ENCODE assay signal across 24 cellular contexts in the genomic region with DNA sequence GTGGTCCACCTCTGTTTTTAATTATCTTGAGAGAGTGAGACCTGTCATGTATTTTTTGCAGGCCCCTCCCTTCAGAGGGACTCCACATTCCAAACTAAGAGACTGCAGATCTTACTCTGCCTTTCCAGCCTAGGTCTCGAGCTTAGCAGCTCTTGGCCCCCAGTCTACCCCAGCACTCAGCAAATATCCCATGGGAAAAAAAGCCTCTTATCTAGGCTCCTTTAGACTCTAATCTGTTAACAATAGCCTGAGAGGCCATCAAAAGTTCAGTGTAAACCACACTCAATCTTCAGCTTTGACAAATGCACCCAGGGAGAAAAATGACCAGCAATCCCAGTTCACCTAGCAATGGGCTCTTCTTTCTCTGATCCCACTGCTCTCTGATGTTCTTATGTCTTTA.
"Had no signal": no experiment of that assay in that cellular context is flagged by ENCODE, and none has a peak within 500 bp of the region (broad histone marks: within the 10 kb centered on the region; RNA-seq: fewer than 3 reads in every experiment).

No MANE protein-coding gene starts in this region.

- H3K36me3 ChIP-seq: ascending aorta, breast epithelium, heart right ventricle, neutrophil, sigmoid colon, stomach had no signal

- H3K4me3 ChIP-seq: ascending aorta, breast epithelium, heart right ventricle, sigmoid colon, stomach had no signal

- ATAC-seq: activated CD8-positive, alpha-beta T cell treated with anti-CD3 and anti-CD28 coated beads for 36 hours; esophagus mucosa; heart right ventricle; left ventricle myocardium superior; natural killer cell; stimulated activated effector memory CD8-positive, alpha-beta T cell treated with anti-CD3 and anti-CD28 coated beads, Interleukin-12 subunit alpha, Interleukin-12 subunit beta, amount 100 ng/mL, for 72 hours had no signal

- DNase-seq: activated CD4-positive, alpha-beta T cell treated with anti-CD3 and anti-CD28 coated beads, Interleukin-2, amount 10 ng/mL, durations not matched to agents 24 days and 14 days; activated CD4-positive, CD25-positive, alpha-beta regulatory T cell; activated CD8-positive, alpha-beta T cell treated with anti-CD3 and anti-CD28 coated beads for 36 hours; activated naive CD4-positive, alpha-beta T cell treated with anti-CD3 and anti-CD28 coated beads for 36 hours; activated T-cell treated with anti-CD3 and anti-CD28 coated beads, Interleukin-2, amount 50 U/mL, for 1 hour; cerebellar nuclear complex; cortex of kidney; heart right ventricle; immature natural killer cell; kidney glomerular epithelial cell; left ventricle myocardium superior; natural killer cell; sigmoid colon; stimulated activated CD4-positive, alpha-beta T cell treated with anti-CD3 and anti-CD28 coated beads, Interleukin-4, amount 100 ng/mL, for 24 hours; stomach had no signal

- H3K4me3 Mint-ChIP-seq: activated CD4-positive, alpha-beta T cell treated with anti-CD3 and anti-CD28 coated beads, Interleukin-2, amount 10 ng/mL, durations not matched to agents 24 days and 14 days; activated CD8-positive, alpha-beta T cell treated with anti-CD3 and anti-CD28 coated beads for 36 hours; activated naive CD4-positive, alpha-beta T cell treated with anti-CD3 and anti-CD28 coated beads for 36 hours; immature natural killer cell; memory B cell; natural killer cell; stimulated activated effector memory CD8-positive, alpha-beta T cell treated with anti-CD3 and anti-CD28 coated beads, Interleukin-12 subunit alpha, Interleukin-12 subunit beta, amount 100 ng/mL, for 72 hours; T-helper 2 cell treated with Interferon-gamma antibody and Interleukin-4, amounts not matched to agents 5 μg/mL and 100 μg/mL, for 36 hours; type B pancreatic cell had no signal

- H3K4me1 ChIP-seq: ascending aorta, breast epithelium, heart right ventricle, sigmoid colon had no signal

- H3K27ac Mint-ChIP-seq: activated CD4-positive, alpha-beta T cell treated with anti-CD3 and anti-CD28 coated beads, Interleukin-2, amount 10 ng/mL, durations not matched to agents 24 days and 14 days; activated CD8-positive, alpha-beta T cell treated with anti-CD3 and anti-CD28 coated beads for 36 hours; activated naive CD4-positive, alpha-beta T cell treated with anti-CD3 and anti-CD28 coated beads for 36 hours; activated T-helper 2 cell treated with anti-CD3 and anti-CD28 coated beads, Interferon-gamma antibody, Interleukin-2, Interleukin-4, amounts not matched to agents 10 μg/mL and 5 μg/mL and 100 μg/mL, durations not matched to agents 14 hours and 24 hours and 36 hours; immature natural killer cell; memory B cell; natural killer cell; stimulated activated effector memory CD8-positive, alpha-beta T cell treated with anti-CD3 and anti-CD28 coated beads, Interleukin-12 subunit alpha, Interleukin-12 subunit beta, amount 100 ng/mL, for 72 hours; T-helper 2 cell treated with Interferon-gamma antibody and Interleukin-4, amounts not matched to agents 5 μg/mL and 100 μg/mL, for 36 hours; type B pancreatic cell had no signal

- H3K9me3 Mint-ChIP-seq: activated CD8-positive, alpha-beta T cell treated with anti-CD3 and anti-CD28 coated beads for 36 hours; activated naive CD4-positive, alpha-beta T cell treated with anti-CD3 and anti-CD28 coated beads for 36 hours; immature natural killer cell; memory B cell; stimulated activated effector memory CD8-positive, alpha-beta T cell treated with anti-CD3 and anti-CD28 coated beads, Interleukin-12 subunit alpha, Interleukin-12 subunit beta, amount 100 ng/mL, for 72 hours; type B pancreatic cell had no signal

- H3K4me1 Mint-ChIP-seq: immature natural killer cell; natural killer cell; stimulated activated effector memory CD8-positive, alpha-beta T cell treated with anti-CD3 and anti-CD28 coated beads, Interleukin-12 subunit alpha, Interleukin-12 subunit beta, amount 100 ng/mL, for 72 hours had no signal

- H3K27me3 ChIP-seq: ascending aorta, breast epithelium, heart right ventricle, neutrophil, sigmoid colon, stomach had no signal

- H3K27ac ChIP-seq: ascending aorta, breast epithelium, heart right ventricle, neutrophil, sigmoid colon had no signal

- H3K27me3 Mint-ChIP-seq: activated CD4-positive, alpha-beta T cell treated with anti-CD3 and anti-CD28 coated beads, Interleukin-2, amount 10 ng/mL, durations not matched to agents 24 days and 14 days; activated CD8-positive, alpha-beta T cell treated with anti-CD3 and anti-CD28 coated beads for 36 hours; memory B cell; type B pancreatic cell had no signal

- H3K9me3 ChIP-seq: breast epithelium, neutrophil, sigmoid colon, stomach had no signal
